In the genomic region with DNA sequence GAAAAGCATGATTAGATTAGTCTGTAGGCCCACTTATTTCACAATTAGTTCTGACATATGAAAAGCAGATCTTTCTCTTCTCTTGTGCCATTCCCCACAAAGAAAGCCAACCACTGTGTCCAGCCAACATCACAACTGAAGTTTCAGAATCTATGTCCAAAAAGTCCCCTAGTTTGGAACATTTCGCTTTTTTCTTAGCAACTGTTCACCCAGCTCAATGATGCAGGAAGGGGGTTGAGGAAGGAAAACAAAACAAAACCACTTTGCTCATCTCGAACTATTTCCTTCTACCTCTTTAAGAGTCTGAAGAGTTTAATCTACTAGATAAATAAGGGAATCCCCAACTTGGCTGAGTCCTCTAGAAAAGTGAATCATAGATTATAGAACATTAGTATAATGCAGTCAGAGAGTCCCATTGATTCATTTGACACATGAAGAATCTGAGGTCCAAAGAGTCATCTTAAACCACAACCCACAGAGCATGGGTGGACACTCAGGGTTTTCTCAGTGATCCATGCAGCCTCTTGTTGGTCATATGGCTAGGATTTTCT, we compare ENCODE assay signal across 8 cellular contexts.
A peak's percentile ranks its signal among the peaks of the same experiment; 100 is the strongest.
DNase-seq lines count a peak whose midpoint lies in the region; ATAC-seq lines count a peak whose summit lies in the region.

No MANE protein-coding gene starts in this region.

- no peaks in the 10 kb centered on the region for H3K27me3 Mint-ChIP-seq in activated naive CD4-positive, alpha-beta T cell treated with anti-CD3 and anti-CD28 coated beads, Interleukin-2, amount 50 U/mL, for 24 hours

- H3K36me3 Mint-ChIP-seq in activated naive CD4-positive, alpha-beta T cell treated with anti-CD3 and anti-CD28 coated beads, Interleukin-2, amount 50 U/mL, for 24 hours = peaks cover 25% of the 10 kb centered on the region

- H3K27ac Mint-ChIP-seq in activated naive CD4-positive, alpha-beta T cell treated with anti-CD3 and anti-CD28 coated beads, Interleukin-2, amount 50 U/mL, for 24 hours = peak overlapping the region; percentile 98

- DNase-seq in Caki2 (ENCODE audit: low read depth) (peak; percentile 86), kidney tubule cell (ENCODE audit: low spot score) (peak; percentile 96), SIG-M5 treated with dmso at 0.1 percent for 504 hours (lab: John Stamatoyannopoulos, UW; ENCODE audit: unreplicated experiment) (no peak), posterior cingulate gyrus (no peak), DMS 273 (lab: John Stamatoyannopoulos, UW; ENCODE audit: unreplicated experiment) (no peak)

- ATAC-seq in GM19468 (IDR thresholded peaks at IDR 0.05; ENCODE audit: extremely low read depth, unreplicated experiment) (peak; percentile 36), HG03521 (IDR thresholded peaks at IDR 0.05; ENCODE audit: unreplicated experiment) (peak; percentile 41)

- no peaks in the 10 kb centered on the region for H3K9me3 Mint-ChIP-seq in activated naive CD4-positive, alpha-beta T cell treated with anti-CD3 and anti-CD28 coated beads, Interleukin-2, amount 50 U/mL, for 24 hours

- intact Hi-C loops in posterior cingulate gyrus (cut with DNase I) = no loop called here

- peak overlapping the region; percentile 85 for H3K4me3 Mint-ChIP-seq in activated naive CD4-positive, alpha-beta T cell treated with anti-CD3 and anti-CD28 coated beads, Interleukin-2, amount 50 U/mL, for 24 hours

- peaks cover 72% of the 10 kb centered on the region for H3K4me1 Mint-ChIP-seq in activated naive CD4-positive, alpha-beta T cell treated with anti-CD3 and anti-CD28 coated beads, Interleukin-2, amount 50 U/mL, for 24 hours

- in situ Hi-C loops in Caki2 (cut with HindIII; ENCODE audit: low pct_unique_long_range_greater_than_20kb, low sequenced_read_pairs) = no loop called here

Comparison
In these comparisons a context has a peak if more than half of its experiments do, and no peak if none do; other contexts are left out.
1. DNase-seq: peak in Caki2 (single experiment) and kidney tubule cell (single experiment); none in SIG-M5 treated with dmso at 0.1 percent for 504 hours (single experiment), posterior cingulate gyrus (0 of 10) and DMS 273 (single experiment).